ENCODE assay signal across 9 cellular contexts in genomic region chr10:79178614-79179403, GRCh38.
DNase-seq lines count a peak whose midpoint lies in the region; ATAC-seq and TF ChIP-seq lines count a peak whose summit lies in the region.
"Had no signal": no experiment of that assay in that cellular context is flagged by ENCODE, and none has a peak within 500 bp of the region (broad histone marks: within the 10 kb centered on the region; RNA-seq: fewer than 3 reads in every experiment).

No MANE protein-coding gene starts in this region.

- H3K4me3 ChIP-seq in HEK293 (ENCODE audit: low read depth, low read length) (no peak overlapping the region), heart left ventricle (no peak overlapping the region)
- H3K4me3 ChIP-seq: SK-N-MC had no signal

- H3K9me3 ChIP-seq in HEK293 (ENCODE audit: control insufficient read depth, insufficient read depth, low read depth, low read length) (no peaks in the 10 kb centered on the region), heart left ventricle (no peaks in the 10 kb centered on the region)

- CTCF ChIA-PET in HEK293 (lab: Yijun Ruan, JAX): interaction anchor here (1.5 kb wide), 1 partner anchor 16 kb away, joined by 6 read pairs; no protein-coding TSS in a partner anchor
- CTCF ChIA-PET in RWPE1 (lab: Yijun Ruan, JAX): interaction anchor here (2.4 kb wide), 1 partner anchor 16 kb away, joined by 12 read pairs; no protein-coding TSS in a partner anchor

- ATAC-seq in heart left ventricle (peak; percentile 19 to 65 (median 46)), GM21723 (IDR thresholded peaks at IDR 0.05; ENCODE audit: unreplicated experiment) (no peak)
- ATAC-seq in stimulated activated effector memory CD8-positive, alpha-beta T cell treated with anti-CD3 and anti-CD28 coated beads, Interleukin-12 subunit alpha, Interleukin-12 subunit beta, amount 100 ng/mL, for 72 hours: no peak

- peaks cover 6% of the 10 kb centered on the region for H3K36me3 Mint-ChIP-seq in stimulated activated effector memory CD8-positive, alpha-beta T cell treated with anti-CD3 and anti-CD28 coated beads, Interleukin-12 subunit alpha, Interleukin-12 subunit beta, amount 100 ng/mL, for 72 hours

- H3K4me1 Mint-ChIP-seq in stimulated activated effector memory CD8-positive, alpha-beta T cell treated with anti-CD3 and anti-CD28 coated beads, Interleukin-12 subunit alpha, Interleukin-12 subunit beta, amount 100 ng/mL, for 72 hours: peaks cover 11% of the 10 kb centered on the region

- 11 to 21% (median 14%) methylated on average over 6 to 9 of the region's 9 CpGs for WGBS in heart left ventricle, 4 donors

- peaks cover 3% of the 10 kb centered on the region; the same call in 1 of the 2 replicates for H3K4me1 ChIP-seq in HEK293 (ENCODE audit: control insufficient read depth, insufficient read depth, low read length)
- H3K4me1 ChIP-seq in heart left ventricle: peaks cover 44 to 100% (median 98%) of the 10 kb centered on the region in 12 donors

- TF ChIP-seq CTCF in HEK293 (tag by site-specific recombination; IDR thresholded peaks at IDR 0.05) (no peak), RWPE1 (conservative IDR thresholded peaks at IDR 0.05; ENCODE audit: low read depth) (no peak), heart left ventricle (IDR thresholded peaks at IDR 0.05) (no peak)

- intact Hi-C loops in heart left ventricle (cut with DNase I): loop anchor here in 1 of 10 donors (5.0 kb wide), 1 partner anchor 832 kb away; no protein-coding TSS in a partner anchor

- POLR2A ChIA-PET in HEK293 (lab: Yijun Ruan, JAX): interaction anchor here (1.0 kb wide), 1 partner anchor 27 kb away, joined by 4 read pairs; no protein-coding TSS in a partner anchor
- POLR2A ChIA-PET in RWPE1 (lab: Yijun Ruan, JAX; ENCODE audit: low non-redundant PET): no interaction called here

- no peak overlapping the region for H3K4me3 Mint-ChIP-seq in stimulated activated effector memory CD8-positive, alpha-beta T cell treated with anti-CD3 and anti-CD28 coated beads, Interleukin-12 subunit alpha, Interleukin-12 subunit beta, amount 100 ng/mL, for 72 hours

- H3K27ac Mint-ChIP-seq in stimulated activated effector memory CD8-positive, alpha-beta T cell treated with anti-CD3 and anti-CD28 coated beads, Interleukin-12 subunit alpha, Interleukin-12 subunit beta, amount 100 ng/mL, for 72 hours: peak overlapping the region; percentile 17

- no peaks in the 10 kb centered on the region for H3K9me3 Mint-ChIP-seq in stimulated activated effector memory CD8-positive, alpha-beta T cell treated with anti-CD3 and anti-CD28 coated beads, Interleukin-12 subunit alpha, Interleukin-12 subunit beta, amount 100 ng/mL, for 72 hours
- H3K9me3 Mint-ChIP-seq: naive B cell had no signal

- DNase-seq in RWPE1 (ENCODE audit: low spot score) (no peak), heart left ventricle (peak in 3 of 5 donors; percentile 66 to 76 (median 67)), activated gamma-delta T cell (lab: John Stamatoyannopoulos, UW) (no peak), putamen (ENCODE audit: low spot score) (no peak)
- DNase-seq in stimulated activated effector memory CD8-positive, alpha-beta T cell treated with anti-CD3 and anti-CD28 coated beads, Interleukin-12 subunit alpha, Interleukin-12 subunit beta, amount 100 ng/mL, for 72 hours (ENCODE audit: low spot score in 2 of 2): no peak
- DNase-seq: naive B cell had no signal

- H3K36me3 ChIP-seq in HEK293 (ENCODE audit: control insufficient read depth in 2 of 2, insufficient read depth in 1 of 2, low read length in 2 of 2) (no peaks in the 10 kb centered on the region), heart left ventricle (peaks cover 0 to 10% (median 0%) of the 10 kb centered on the region in 9 donors)

- H3K27ac ChIP-seq in HEK293 (ENCODE audit: extremely low read depth, low read depth, low read length) (no peak overlapping the region), RWPE1 (peak overlapping the region; percentile 81), heart left ventricle (peak overlapping the region in 11 of 12 donors; percentile 19 to 81 (median 73))
- H3K27ac ChIP-seq: SK-N-MC had no signal

- no peaks in the 10 kb centered on the region for H3K27me3 ChIP-seq in heart left ventricle

- no peak for TF ChIP-seq POLR2A in heart left ventricle (IDR thresholded peaks at IDR 0.05)

TF ChIP-seq in HEK293, 187 proteins besides CTCF, POLR2A, EP300 and RAD21 (continues in another document):
- no peak for TF ChIP-seq ZNF596 (tag by site-specific recombination; IDR thresholded peaks at IDR 0.05)
- TF ChIP-seq MZF1 (tag by site-specific recombination; IDR thresholded peaks at IDR 0.05; ENCODE audit: borderline replicate concordance): no peak
- TF ChIP-seq SCRT2 (tag by site-specific recombination; IDR thresholded peaks at IDR 0.05): peak; percentile 79
- no peak for TF ChIP-seq ZNF133 (tag by site-specific recombination; IDR thresholded peaks at IDR 0.05)
- peak; percentile 85 for TF ChIP-seq ZFHX2 (tag by site-specific recombination; conservative IDR thresholded peaks at IDR 0.05)
- no peak for TF ChIP-seq ZNF148 (tag by site-specific recombination; IDR thresholded peaks at IDR 0.05; ENCODE audit: borderline replicate concordance)
- no peak for TF ChIP-seq KLF16 (tag by site-specific recombination; IDR thresholded peaks at IDR 0.05)
- TF ChIP-seq ZNF404 (tag by site-specific recombination; IDR thresholded peaks at IDR 0.05): no peak
- peak; percentile 94; the same call in 1 of the 2 replicates for TF ChIP-seq EGR2 (tag by site-specific recombination; IDR thresholded peaks at IDR 0.05; ENCODE audit: low read depth)
- TF ChIP-seq GLIS2 (tag by site-specific recombination; IDR thresholded peaks at IDR 0.05): 0 out of 2 replicates have a peak, but pooled peaks have one; percentile 12
- no peak for TF ChIP-seq ZNF140 (tag by site-specific recombination; IDR thresholded peaks at IDR 0.05)
- TF ChIP-seq, protein P1, sequence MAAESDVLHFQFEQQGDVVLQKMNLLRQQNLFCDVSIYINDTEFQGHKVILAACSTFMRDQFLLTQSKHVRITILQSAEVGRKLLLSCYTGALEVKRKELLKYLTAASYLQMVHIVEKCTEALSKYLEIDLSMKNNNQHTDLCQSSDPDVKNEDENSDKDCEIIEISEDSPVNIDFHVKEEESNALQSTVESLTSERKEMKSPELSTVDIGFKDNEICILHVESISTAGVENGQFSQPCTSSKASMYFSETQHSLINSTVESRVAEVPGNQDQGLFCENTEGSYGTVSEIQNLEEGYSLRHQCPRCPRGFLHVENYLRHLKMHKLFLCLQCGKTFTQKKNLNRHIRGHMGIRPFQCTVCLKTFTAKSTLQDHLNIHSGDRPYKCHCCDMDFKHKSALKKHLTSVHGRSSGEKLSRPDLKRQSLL (tag by site-specific recombination; IDR thresholded peaks at IDR 0.05): no peak
- no peak for TF ChIP-seq GLI2 (tag by site-specific recombination; IDR thresholded peaks at IDR 0.05; ENCODE audit: borderline replicate concordance, low read depth)
- TF ChIP-seq ZNF184 (tag by site-specific recombination; IDR thresholded peaks at IDR 0.05): no peak
- peak; percentile 54; the same call in 1 of the 2 replicates for TF ChIP-seq PRDM10 (tag by site-specific recombination; IDR thresholded peaks at IDR 0.05)
- 0 out of 2 replicates have a peak, but pooled peaks have one; percentile 18 for TF ChIP-seq SP7 (tag by site-specific recombination; IDR thresholded peaks at IDR 0.05)

Comparison
In these comparisons a context has a peak if more than half of its experiments do, and no peak if none do; other contexts are left out.
1. DNase-seq: peak in heart left ventricle (3 of 5); none in RWPE1 (single experiment), stimulated activated effector memory CD8-positive, alpha-beta T cell treated with anti-CD3 and anti-CD28 coated beads, Interleukin-12 subunit alpha, Interleukin-12 subunit beta, amount 100 ng/mL, for 72 hours (0 of 2), activated gamma-delta T cell (single experiment) and putamen (single experiment).
2. ATAC-seq: peak in heart left ventricle (4 of 4); none in stimulated activated effector memory CD8-positive, alpha-beta T cell treated with anti-CD3 and anti-CD28 coated beads, Interleukin-12 subunit alpha, Interleukin-12 subunit beta, amount 100 ng/mL, for 72 hours (single experiment) and GM21723 (single experiment).